In the genomic region with DNA sequence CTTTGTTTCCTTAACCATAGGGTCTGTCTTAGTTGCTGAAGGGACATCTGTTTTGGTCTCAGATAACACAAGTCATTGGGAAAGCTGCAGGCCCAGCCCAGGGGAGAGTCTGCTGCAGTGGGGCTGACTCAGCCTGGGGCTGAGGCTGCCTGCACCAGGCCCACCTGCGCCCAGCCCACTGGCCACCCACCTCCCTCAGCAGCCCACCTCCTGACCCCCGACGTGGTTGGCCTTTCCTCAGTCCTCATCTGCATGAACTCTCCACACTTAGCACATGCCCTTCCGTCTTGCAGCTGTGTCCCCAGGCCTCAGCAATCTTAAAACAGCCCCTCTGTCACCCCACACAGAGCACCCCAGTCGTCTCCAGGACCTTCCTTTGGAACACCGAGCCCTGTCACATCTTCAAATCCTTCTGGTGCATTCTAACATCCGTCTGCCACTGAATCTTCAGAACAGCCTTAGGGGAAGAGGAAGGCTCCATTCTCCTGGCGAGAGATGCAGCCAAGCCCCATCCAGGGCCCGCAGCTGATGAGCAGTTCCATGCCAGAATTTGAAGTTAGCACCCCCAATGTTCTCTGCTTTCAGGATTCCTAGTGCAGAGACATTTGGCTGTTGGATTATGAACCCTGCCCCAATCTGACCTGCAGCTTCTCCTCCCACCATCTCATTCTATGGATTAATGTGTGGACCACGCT, we compare ENCODE assay signal across 16 cellular contexts.
DNase-seq lines count a peak whose midpoint lies in the region; ATAC-seq and TF ChIP-seq lines count a peak whose summit lies in the region.
"Had no signal": no experiment of that assay in that cellular context is flagged by ENCODE, and none has a peak within 500 bp of the region (broad histone marks: within the 10 kb centered on the region; RNA-seq: fewer than 3 reads in every experiment).

No MANE protein-coding gene starts in this region.

- no peak for TF ChIP-seq POLR2A in thyroid gland (IDR thresholded peaks at IDR 0.05)

- H3K27me3 Mint-ChIP-seq in activated T-cell treated with anti-CD3 and anti-CD28 coated beads, Interleukin-2, amount 50 U/mL, for 4 hours (ENCODE audit: low read depth): no peaks in the 10 kb centered on the region
- peaks cover 20% of the 10 kb centered on the region for H3K27me3 Mint-ChIP-seq in progenitor cell of endocrine pancreas
- H3K27me3 Mint-ChIP-seq: naive B cell had no signal

- H3K9me3 ChIP-seq in thyroid gland: no peaks in the 10 kb centered on the region
- H3K9me3 ChIP-seq: A549 had no signal

- no peaks in the 10 kb centered on the region for H3K36me3 ChIP-seq in thyroid gland

- H3K27ac ChIP-seq in thyroid gland: peak overlapping the region; percentile 40 to 69 (median 51)
- H3K27ac ChIP-seq: A549 had no signal

- no peaks in the 10 kb centered on the region for H3K4me1 Mint-ChIP-seq in activated T-cell treated with anti-CD3 and anti-CD28 coated beads, Interleukin-2, amount 50 U/mL, for 4 hours (ENCODE audit: low read depth)
- H3K4me1 Mint-ChIP-seq in progenitor cell of endocrine pancreas (ENCODE audit: low read depth): peaks cover 4% of the 10 kb centered on the region
- H3K4me1 Mint-ChIP-seq: activated CD4-positive, alpha-beta memory T cell treated with anti-CD3 and anti-CD28 coated beads, Interleukin-2, amount 10 ng/mL, durations not matched to agents 7 days and 5 days; CD4-positive, alpha-beta memory T cell; naive B cell had no signal

- H3K4me3 ChIP-seq in thyroid gland (replicated peaks in 1 of 3): no peak overlapping the region
- H3K4me3 ChIP-seq: A549, GM12878 had no signal

- H3K9me3 Mint-ChIP-seq in activated T-cell treated with anti-CD3 and anti-CD28 coated beads, Interleukin-2, amount 50 U/mL, for 4 hours: no peaks in the 10 kb centered on the region
- H3K9me3 Mint-ChIP-seq in progenitor cell of endocrine pancreas (ENCODE audit: low read depth): no peaks in the 10 kb centered on the region
- H3K9me3 Mint-ChIP-seq: activated CD4-positive, alpha-beta memory T cell treated with anti-CD3 and anti-CD28 coated beads, Interleukin-2, amount 10 ng/mL, durations not matched to agents 7 days and 5 days; CD4-positive, alpha-beta memory T cell had no signal

- no peaks in the 10 kb centered on the region for H3K27me3 ChIP-seq in thyroid gland

- H3K4me1 ChIP-seq in thyroid gland: peaks cover 26 to 52% of the 10 kb centered on the region in 2 donors
- H3K4me1 ChIP-seq: A549 had no signal

- WGBS in thyroid gland, 2 donors: 68 to 70% methylated on average over 9 to 10 of the region's 10 CpGs

- peak; percentile 5 for DNase-seq in activated T-cell treated with anti-CD3 and anti-CD28 coated beads, Interleukin-2, amount 50 U/mL, for 1 hour
- no peak for DNase-seq in activated T-cell treated with anti-CD3 and anti-CD28 coated beads, Interleukin-2, amount 50 U/mL, for 4 hours
- DNase-seq in cerebellar cortex (ENCODE audit: low spot score) (peak; percentile 39), mesenteric fat pad (ENCODE audit: low spot score) (peak; percentile 81), thyroid gland (peak in 1 of 2 donors; percentile 2), amniotic stem cell (lab: John Stamatoyannopoulos, UW) (no peak), progenitor cell of endocrine pancreas (ENCODE audit: low spot score, unreplicated experiment) (no peak)
- DNase-seq in stimulated activated CD4-positive, alpha-beta T cell treated with anti-CD3 and anti-CD28 coated beads, Interleukin-4, amount 100 ng/mL, for 24 hours: no peak
- DNase-seq: activated CD4-positive, alpha-beta memory T cell treated with anti-CD3 and anti-CD28 coated beads, Interleukin-2, amount 10 ng/mL, durations not matched to agents 7 days and 5 days; activated naive CD4-positive, alpha-beta T cell; CD4-positive, alpha-beta memory T cell; naive B cell; NCI-H524 treated with DMSO at 0.1 percent for 48 hours; OCI-M1 had no signal

- no peak for ATAC-seq in activated T-cell treated with anti-CD3 and anti-CD28 coated beads, Interleukin-2, amount 50 U/mL, for 4 hours
- ATAC-seq: A549 had no signal

- no peak overlapping the region for H3K4me3 Mint-ChIP-seq in activated T-cell treated with anti-CD3 and anti-CD28 coated beads, Interleukin-2, amount 50 U/mL, for 4 hours
- no peak overlapping the region for H3K4me3 Mint-ChIP-seq in progenitor cell of endocrine pancreas (ENCODE audit: low read depth)
- H3K4me3 Mint-ChIP-seq: activated CD4-positive, alpha-beta memory T cell treated with anti-CD3 and anti-CD28 coated beads, Interleukin-2, amount 10 ng/mL, durations not matched to agents 7 days and 5 days; CD4-positive, alpha-beta memory T cell; naive B cell had no signal

- no peaks in the 10 kb centered on the region for H3K36me3 Mint-ChIP-seq in activated T-cell treated with anti-CD3 and anti-CD28 coated beads, Interleukin-2, amount 50 U/mL, for 4 hours (ENCODE audit: insufficient read depth)
- no peaks in the 10 kb centered on the region for H3K36me3 Mint-ChIP-seq in progenitor cell of endocrine pancreas (ENCODE audit: insufficient read depth)
- H3K36me3 Mint-ChIP-seq: CD4-positive, alpha-beta memory T cell; naive B cell had no signal

- intact Hi-C loops in thyroid gland (cut with DNase I): no loop called here

- no peak overlapping the region for H3K27ac Mint-ChIP-seq in progenitor cell of endocrine pancreas
- H3K27ac Mint-ChIP-seq: activated CD4-positive, alpha-beta memory T cell treated with anti-CD3 and anti-CD28 coated beads, Interleukin-2, amount 10 ng/mL, durations not matched to agents 7 days and 5 days; CD4-positive, alpha-beta memory T cell; naive B cell had no signal

- TF ChIP-seq CTCF in thyroid gland (IDR thresholded peaks at IDR 0.05) (no peak), progenitor cell of endocrine pancreas (IDR thresholded peaks at IDR 0.05; ENCODE audit: unreplicated experiment) (no peak)

Comparison
In these comparisons a context has a peak if more than half of its experiments do, and no peak if none do; other contexts are left out.
1. DNase-seq: peak in activated T-cell treated with anti-CD3 and anti-CD28 coated beads, Interleukin-2, amount 50 U/mL, for 1 hour (single experiment), cerebellar cortex (single experiment) and mesenteric fat pad (single experiment); none in activated T-cell treated with anti-CD3 and anti-CD28 coated beads, Interleukin-2, amount 50 U/mL, for 4 hours (single experiment), stimulated activated CD4-positive, alpha-beta T cell treated with anti-CD3 and anti-CD28 coated beads, Interleukin-4, amount 100 ng/mL, for 24 hours (single experiment), amniotic stem cell (single experiment) and progenitor cell of endocrine pancreas (single experiment).